ENCODE assay signal across 2 cellular contexts in genomic region chr14:105019861-105020814, GRCh38.
A peak's percentile ranks its signal among the peaks of the same experiment; 100 is the strongest.
TF ChIP-seq lines count a peak whose summit lies in the region.

No MANE protein-coding gene starts in this region.

TF ChIP-seq in K562, 482 proteins besides CTCF, POLR2A, EP300 and RAD21 (continues in another document):
- TF ChIP-seq ZNF324 (CRISPR knock-in tag; IDR thresholded peaks at IDR 0.05) (no peak), CCNT2 (IDR thresholded peaks at IDR 0.05; ENCODE audit: borderline replicate concordance, extremely low read depth, insufficient read length, low read depth, low read length) (no peak), CC2D1A (IDR thresholded peaks at IDR 0.05) (no peak), PHF21A (IDR thresholded peaks at IDR 0.05; ENCODE audit: borderline replicate concordance, low read depth) (no peak), ASH1L (IDR thresholded peaks at IDR 0.05; ENCODE audit: borderline replicate concordance, low read depth, partially characterized antibody) (no peak), CREB3L1 (IDR thresholded peaks at IDR 0.05; ENCODE audit: borderline replicate concordance, low read depth) (0 out of 2 replicates have a peak, but pooled peaks have one; percentile 23), ZC3H4 (CRISPR knock-in tag; IDR thresholded peaks at IDR 0.05; ENCODE audit: borderline replicate concordance) (no peak), CHD1 (IDR thresholded peaks at IDR 0.05; ENCODE audit: low read length) (peak; percentile 9), STAT5A (IDR thresholded peaks at IDR 0.05; ENCODE audit: borderline replicate concordance, low read length) (no peak), HMG20A (CRISPR knock-in tag; conservative IDR thresholded peaks at IDR 0.05) (no peak), CTBP1 (IDR thresholded peaks at IDR 0.05; ENCODE audit: borderline replicate concordance) (no peak), TCF7L2 (IDR thresholded peaks at IDR 0.05; ENCODE audit: low read depth, low read length) (no peak), LARP7 (IDR thresholded peaks at IDR 0.05) (no peak), CLOCK (CRISPR knock-in tag; IDR thresholded peaks at IDR 0.05; ENCODE audit: borderline replicate concordance) (no peak), PHF8 (IDR thresholded peaks at IDR 0.05; ENCODE audit: borderline replicate concordance, low read length) (no peak)
- TF ChIP-seq, protein P1, sequence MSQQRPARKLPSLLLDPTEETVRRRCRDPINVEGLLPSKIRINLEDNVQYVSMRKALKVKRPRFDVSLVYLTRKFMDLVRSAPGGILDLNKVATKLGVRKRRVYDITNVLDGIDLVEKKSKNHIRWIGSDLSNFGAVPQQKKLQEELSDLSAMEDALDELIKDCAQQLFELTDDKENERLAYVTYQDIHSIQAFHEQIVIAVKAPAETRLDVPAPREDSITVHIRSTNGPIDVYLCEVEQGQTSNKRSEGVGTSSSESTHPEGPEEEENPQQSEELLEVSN (IDR thresholded peaks at IDR 0.05; ENCODE audit: borderline replicate concordance in 1 of 2, extremely low read depth in 1 of 2, insufficient read depth in 1 of 2, insufficient read length in 1 of 2, low read depth in 1 of 2, low read length in 1 of 2, poor library complexity in 1 of 2, severe bottlenecking in 1 of 2): peak in 1 of 2 experiments; percentile 29
- TF ChIP-seq, protein P2, sequence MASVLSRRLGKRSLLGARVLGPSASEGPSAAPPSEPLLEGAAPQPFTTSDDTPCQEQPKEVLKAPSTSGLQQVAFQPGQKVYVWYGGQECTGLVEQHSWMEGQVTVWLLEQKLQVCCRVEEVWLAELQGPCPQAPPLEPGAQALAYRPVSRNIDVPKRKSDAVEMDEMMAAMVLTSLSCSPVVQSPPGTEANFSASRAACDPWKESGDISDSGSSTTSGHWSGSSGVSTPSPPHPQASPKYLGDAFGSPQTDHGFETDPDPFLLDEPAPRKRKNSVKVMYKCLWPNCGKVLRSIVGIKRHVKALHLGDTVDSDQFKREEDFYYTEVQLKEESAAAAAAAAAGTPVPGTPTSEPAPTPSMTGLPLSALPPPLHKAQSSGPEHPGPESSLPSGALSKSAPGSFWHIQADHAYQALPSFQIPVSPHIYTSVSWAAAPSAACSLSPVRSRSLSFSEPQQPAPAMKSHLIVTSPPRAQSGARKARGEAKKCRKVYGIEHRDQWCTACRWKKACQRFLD (CRISPR knock-in tag; IDR thresholded peaks at IDR 0.05): 0 out of 2 replicates have a peak, but pooled peaks have one; percentile 35
- TF ChIP-seq, protein P3, sequence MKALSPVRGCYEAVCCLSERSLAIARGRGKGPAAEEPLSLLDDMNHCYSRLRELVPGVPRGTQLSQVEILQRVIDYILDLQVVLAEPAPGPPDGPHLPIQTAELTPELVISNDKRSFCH (CRISPR knock-in tag; IDR thresholded peaks at IDR 0.05): no peak
- TF ChIP-seq, protein P3 (tag; IDR thresholded peaks at IDR 0.05): no peak
- TF ChIP-seq, protein P4, sequence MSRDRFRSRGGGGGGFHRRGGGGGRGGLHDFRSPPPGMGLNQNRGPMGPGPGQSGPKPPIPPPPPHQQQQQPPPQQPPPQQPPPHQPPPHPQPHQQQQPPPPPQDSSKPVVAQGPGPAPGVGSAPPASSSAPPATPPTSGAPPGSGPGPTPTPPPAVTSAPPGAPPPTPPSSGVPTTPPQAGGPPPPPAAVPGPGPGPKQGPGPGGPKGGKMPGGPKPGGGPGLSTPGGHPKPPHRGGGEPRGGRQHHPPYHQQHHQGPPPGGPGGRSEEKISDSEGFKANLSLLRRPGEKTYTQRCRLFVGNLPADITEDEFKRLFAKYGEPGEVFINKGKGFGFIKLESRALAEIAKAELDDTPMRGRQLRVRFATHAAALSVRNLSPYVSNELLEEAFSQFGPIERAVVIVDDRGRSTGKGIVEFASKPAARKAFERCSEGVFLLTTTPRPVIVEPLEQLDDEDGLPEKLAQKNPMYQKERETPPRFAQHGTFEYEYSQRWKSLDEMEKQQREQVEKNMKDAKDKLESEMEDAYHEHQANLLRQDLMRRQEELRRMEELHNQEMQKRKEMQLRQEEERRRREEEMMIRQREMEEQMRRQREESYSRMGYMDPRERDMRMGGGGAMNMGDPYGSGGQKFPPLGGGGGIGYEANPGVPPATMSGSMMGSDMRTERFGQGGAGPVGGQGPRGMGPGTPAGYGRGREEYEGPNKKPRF (IDR thresholded peaks at IDR 0.05; ENCODE audit: low read depth, low read length): no peak

TF ChIP-seq in HepG2, 621 proteins besides CTCF, POLR2A, EP300 and RAD21 (continues in another document):
- TF ChIP-seq NBN (conservative IDR thresholded peaks at IDR 0.05) (no peak), ZBTB42 (CRISPR knock-in tag; IDR thresholded peaks at IDR 0.05) (0 out of 2 replicates have a peak, but pooled peaks have one; percentile 26), ZBTB7B (CRISPR knock-in tag; IDR thresholded peaks at IDR 0.05) (0 out of 2 replicates have a peak, but pooled peaks have one; percentile 26), SAP130 (CRISPR knock-in tag; IDR thresholded peaks at IDR 0.05; ENCODE audit: low read depth) (peak; percentile 20; the same call in 1 of the 2 replicates), RFXAP (CRISPR knock-in tag; IDR thresholded peaks at IDR 0.05; ENCODE audit: borderline replicate concordance) (no peak), ZNF687 (CRISPR knock-in tag; IDR thresholded peaks at IDR 0.05) (peak; percentile 27; the same call in 1 of the 2 replicates), PHF5A (CRISPR knock-in tag; IDR thresholded peaks at IDR 0.05; ENCODE audit: low read depth, unreplicated experiment) (no peak), IKZF1 (IDR thresholded peaks at IDR 0.05) (no peak), ZNF513 (CRISPR knock-in tag; conservative IDR thresholded peaks at IDR 0.05) (no peak), TGIF2 (CRISPR knock-in tag; IDR thresholded peaks at IDR 0.05) (peak; percentile 63; the same call in 1 of the 2 replicates), ZNF282 (IDR thresholded peaks at IDR 0.05; ENCODE audit: partially characterized antibody) (no peak), RBFOX2 (IDR thresholded peaks at IDR 0.05; ENCODE audit: low read depth, low read length) (peak; percentile 18; the same call in 1 of the 2 replicates), ZNF766 (CRISPR knock-in tag; IDR thresholded peaks at IDR 0.05; ENCODE audit: borderline replicate concordance) (no peak), ZNF350 (CRISPR knock-in tag; IDR thresholded peaks at IDR 0.05; ENCODE audit: borderline replicate concordance, low read depth) (peak; percentile 4; the same call in 1 of the 2 replicates), ZNF772 (CRISPR knock-in tag; IDR thresholded peaks at IDR 0.05) (no peak), ZNF616 (CRISPR knock-in tag; IDR thresholded peaks at IDR 0.05; ENCODE audit: low read depth) (no peak), KDM4B (CRISPR knock-in tag; IDR thresholded peaks at IDR 0.05) (no peak), MAF1 (CRISPR knock-in tag; IDR thresholded peaks at IDR 0.05; ENCODE audit: borderline replicate concordance) (no peak)
- TF ChIP-seq, protein P5, sequence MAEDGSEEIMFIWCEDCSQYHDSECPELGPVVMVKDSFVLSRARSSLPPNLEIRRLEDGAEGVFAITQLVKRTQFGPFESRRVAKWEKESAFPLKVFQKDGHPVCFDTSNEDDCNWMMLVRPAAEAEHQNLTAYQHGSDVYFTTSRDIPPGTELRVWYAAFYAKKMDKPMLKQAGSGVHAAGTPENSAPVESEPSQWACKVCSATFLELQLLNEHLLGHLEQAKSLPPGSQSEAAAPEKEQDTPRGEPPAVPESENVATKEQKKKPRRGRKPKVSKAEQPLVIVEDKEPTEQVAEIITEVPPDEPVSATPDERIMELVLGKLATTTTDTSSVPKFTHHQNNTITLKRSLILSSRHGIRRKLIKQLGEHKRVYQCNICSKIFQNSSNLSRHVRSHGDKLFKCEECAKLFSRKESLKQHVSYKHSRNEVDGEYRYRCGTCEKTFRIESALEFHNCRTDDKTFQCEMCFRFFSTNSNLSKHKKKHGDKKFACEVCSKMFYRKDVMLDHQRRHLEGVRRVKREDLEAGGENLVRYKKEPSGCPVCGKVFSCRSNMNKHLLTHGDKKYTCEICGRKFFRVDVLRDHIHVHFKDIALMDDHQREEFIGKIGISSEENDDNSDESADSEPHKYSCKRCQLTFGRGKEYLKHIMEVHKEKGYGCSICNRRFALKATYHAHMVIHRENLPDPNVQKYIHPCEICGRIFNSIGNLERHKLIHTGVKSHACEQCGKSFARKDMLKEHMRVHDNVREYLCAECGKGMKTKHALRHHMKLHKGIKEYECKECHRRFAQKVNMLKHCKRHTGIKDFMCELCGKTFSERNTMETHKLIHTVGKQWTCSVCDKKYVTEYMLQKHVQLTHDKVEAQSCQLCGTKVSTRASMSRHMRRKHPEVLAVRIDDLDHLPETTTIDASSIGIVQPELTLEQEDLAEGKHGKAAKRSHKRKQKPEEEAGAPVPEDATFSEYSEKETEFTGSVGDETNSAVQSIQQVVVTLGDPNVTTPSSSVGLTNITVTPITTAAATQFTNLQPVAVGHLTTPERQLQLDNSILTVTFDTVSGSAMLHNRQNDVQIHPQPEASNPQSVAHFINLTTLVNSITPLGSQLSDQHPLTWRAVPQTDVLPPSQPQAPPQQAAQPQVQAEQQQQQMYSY (CRISPR knock-in tag; IDR thresholded peaks at IDR 0.05): no peak
- TF ChIP-seq, protein P6, sequence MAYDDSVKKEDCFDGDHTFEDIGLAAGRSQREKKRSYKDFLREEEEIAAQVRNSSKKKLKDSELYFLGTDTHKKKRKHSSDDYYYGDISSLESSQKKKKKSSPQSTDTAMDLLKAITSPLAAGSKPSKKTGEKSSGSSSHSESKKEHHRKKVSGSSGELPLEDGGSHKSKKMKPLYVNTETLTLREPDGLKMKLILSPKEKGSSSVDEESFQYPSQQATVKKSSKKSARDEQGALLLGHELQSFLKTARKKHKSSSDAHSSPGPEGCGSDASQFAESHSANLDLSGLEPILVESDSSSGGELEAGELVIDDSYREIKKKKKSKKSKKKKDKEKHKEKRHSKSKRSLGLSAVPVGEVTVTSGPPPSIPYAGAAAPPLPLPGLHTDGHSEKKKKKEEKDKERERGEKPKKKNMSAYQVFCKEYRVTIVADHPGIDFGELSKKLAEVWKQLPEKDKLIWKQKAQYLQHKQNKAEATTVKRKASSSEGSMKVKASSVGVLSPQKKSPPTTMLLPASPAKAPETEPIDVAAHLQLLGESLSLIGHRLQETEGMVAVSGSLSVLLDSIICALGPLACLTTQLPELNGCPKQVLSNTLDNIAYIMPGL (CRISPR knock-in tag; IDR thresholded peaks at IDR 0.05; ENCODE audit: borderline replicate concordance in 1 of 2, low read depth in 1 of 2): peak in 1 of 2 experiments; percentile 45; a peak in 2 of 4 replicates
- TF ChIP-seq, protein P7, sequence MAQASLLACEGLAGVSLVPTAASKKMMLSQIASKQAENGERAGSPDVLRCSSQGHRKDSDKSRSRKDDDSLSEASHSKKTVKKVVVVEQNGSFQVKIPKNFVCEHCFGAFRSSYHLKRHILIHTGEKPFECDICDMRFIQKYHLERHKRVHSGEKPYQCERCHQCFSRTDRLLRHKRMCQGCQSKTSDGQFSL (CRISPR knock-in tag; IDR thresholded peaks at IDR 0.05): no peak
- TF ChIP-seq, protein P8, sequence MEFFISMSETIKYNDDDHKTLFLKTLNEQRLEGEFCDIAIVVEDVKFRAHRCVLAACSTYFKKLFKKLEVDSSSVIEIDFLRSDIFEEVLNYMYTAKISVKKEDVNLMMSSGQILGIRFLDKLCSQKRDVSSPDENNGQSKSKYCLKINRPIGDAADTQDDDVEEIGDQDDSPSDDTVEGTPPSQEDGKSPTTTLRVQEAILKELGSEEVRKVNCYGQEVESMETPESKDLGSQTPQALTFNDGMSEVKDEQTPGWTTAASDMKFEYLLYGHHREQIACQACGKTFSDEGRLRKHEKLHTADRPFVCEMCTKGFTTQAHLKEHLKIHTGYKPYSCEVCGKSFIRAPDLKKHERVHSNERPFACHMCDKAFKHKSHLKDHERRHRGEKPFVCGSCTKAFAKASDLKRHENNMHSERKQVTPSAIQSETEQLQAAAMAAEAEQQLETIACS (CRISPR knock-in tag; IDR thresholded peaks at IDR 0.05): no peak
- TF ChIP-seq, protein P9, sequence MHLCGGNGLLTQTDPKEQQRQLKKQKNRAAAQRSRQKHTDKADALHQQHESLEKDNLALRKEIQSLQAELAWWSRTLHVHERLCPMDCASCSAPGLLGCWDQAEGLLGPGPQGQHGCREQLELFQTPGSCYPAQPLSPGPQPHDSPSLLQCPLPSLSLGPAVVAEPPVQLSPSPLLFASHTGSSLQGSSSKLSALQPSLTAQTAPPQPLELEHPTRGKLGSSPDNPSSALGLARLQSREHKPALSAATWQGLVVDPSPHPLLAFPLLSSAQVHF (CRISPR knock-in tag; IDR thresholded peaks at IDR 0.05): no peak
